11 cellular contexts compared by ENCODE assay signal in the genomic region with DNA sequence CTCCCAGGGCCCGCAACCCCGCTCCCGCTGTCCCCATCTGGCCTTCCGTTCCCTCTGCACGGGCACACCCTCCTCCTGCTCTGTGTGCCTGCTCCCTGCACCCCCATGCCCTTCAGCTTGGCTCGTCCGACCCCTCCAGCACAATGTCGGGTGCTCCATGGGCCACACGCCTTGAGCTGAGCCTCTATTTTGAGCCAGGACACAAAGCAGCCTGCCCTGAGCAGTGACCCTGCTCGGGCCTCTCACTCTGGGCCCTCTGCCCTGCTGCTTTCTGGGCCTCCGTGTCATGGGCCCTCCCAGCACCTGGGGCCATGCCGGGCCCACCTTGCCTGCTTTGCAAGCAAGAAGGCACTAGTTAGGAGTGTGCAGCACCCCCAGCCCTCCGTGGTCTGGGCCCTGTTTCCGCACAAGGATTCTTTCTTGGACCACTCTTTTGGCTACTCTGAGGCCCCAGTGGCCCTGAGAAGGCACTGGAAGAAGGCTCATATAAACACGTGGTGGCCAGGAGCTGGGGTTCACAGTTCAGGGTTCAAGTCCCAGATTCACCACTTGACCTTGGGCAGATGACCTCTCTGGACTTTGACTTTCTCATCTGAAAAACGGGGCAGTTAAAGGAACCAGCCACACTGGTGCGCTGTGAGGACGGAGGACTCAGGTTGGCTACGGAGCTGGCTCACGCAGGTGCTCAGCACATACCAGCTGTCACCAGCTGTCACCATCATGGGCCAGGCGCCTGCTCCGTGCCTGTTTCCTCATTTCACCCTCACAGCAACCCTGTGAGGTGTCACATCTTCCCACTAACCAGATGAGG.
A peak's percentile ranks its signal among the peaks of the same experiment; 100 is the strongest.
DNase-seq lines count a peak whose midpoint lies in the region; ATAC-seq and TF ChIP-seq lines count a peak whose summit lies in the region.
"Had no signal": no experiment of that assay in that cellular context is flagged by ENCODE, and none has a peak within 500 bp of the region (broad histone marks: within the 10 kb centered on the region; RNA-seq: fewer than 3 reads in every experiment).

No MANE protein-coding gene starts in this region.

- CTCF ChIA-PET in activated B cell treated with CpG ODN at 0.5 μM for 24 hours (lab: Charles Lee), result interaction anchor here (1.0 to 3.1 kb wide), 3 partner anchors 122 to 169 kb away, joined by 3 to 16 read pairs (median 12); no protein-coding TSS in a partner anchor

- H3K36me3 Mint-ChIP-seq in activated B cell treated with CpG ODN at 0.5 μM for 24 hours (ENCODE audit: low read depth), result no peaks in the 10 kb centered on the region
- no peaks in the 10 kb centered on the region for H3K36me3 Mint-ChIP-seq in stimulated activated naive B cell treated with anti-CD40 and anti-IgM and Interleukin-4, amounts not matched to agents 10 μg/mL and 1 μg/mL and 100 μg/mL, for 72 hours
- H3K36me3 Mint-ChIP-seq in activated T-cell treated with anti-CD3 and anti-CD28 coated beads, Interleukin-2, amount 50 U/mL, for 24 hours (ENCODE audit: low read depth), result no peaks in the 10 kb centered on the region

- ATAC-seq in HG03196 (IDR thresholded peaks at IDR 0.05; ENCODE audit: unreplicated experiment) (peak; percentile 48), activated B cell treated with CpG ODN at 0.5 μM for 24 hours (ENCODE audit: low read depth) (peak; percentile 88)
- peak; percentile 94 to 95 for ATAC-seq in stimulated activated naive B cell treated with anti-CD40 and anti-IgM and Interleukin-4, amounts not matched to agents 10 μg/mL and 1 μg/mL and 100 μg/mL, for 72 hours (replicated peaks)
- ATAC-seq: esophagus mucosa had no signal

- DNase-seq in NCI-H1092 treated with DMSO at 0.1 percent for 48 hours (lab: John Stamatoyannopoulos, UW) (peak; percentile 48), NCI-H1092 (lab: John Stamatoyannopoulos, UW) (no peak), activated B cell treated with CpG ODN at 0.5 μM for 24 hours (no peak), DMS114 treated with DMSO at 0.1 percent for 48 hours (lab: John Stamatoyannopoulos, UW; ENCODE audit: unreplicated experiment) (no peak), A172 (ENCODE audit: low spot score) (no peak)
- peak; percentile 40 for DNase-seq in stimulated activated naive B cell treated with anti-CD40 and anti-IgM and Interleukin-4, amounts not matched to agents 10 μg/mL and 1 μg/mL and 100 μg/mL, for 72 hours
- no peak for DNase-seq in activated T-cell treated with anti-CD3 and anti-CD28 coated beads, Interleukin-2, amount 50 U/mL, for 24 hours
- DNase-seq: activated naive CD4-positive, alpha-beta T cell treated with anti-CD3 and anti-CD28 coated beads for 36 hours had no signal

- intact Hi-C loops in activated B cell treated with CpG ODN at 0.5 μM for 24 hours (cut with micrococcal nuclease), result no loop called here

- H3K4me3 Mint-ChIP-seq in activated B cell treated with CpG ODN at 0.5 μM for 24 hours, result no peak overlapping the region
- H3K4me3 Mint-ChIP-seq in stimulated activated naive B cell treated with anti-CD40 and anti-IgM and Interleukin-4, amounts not matched to agents 10 μg/mL and 1 μg/mL and 100 μg/mL, for 72 hours, result no peak overlapping the region
- H3K4me3 Mint-ChIP-seq in activated T-cell treated with anti-CD3 and anti-CD28 coated beads, Interleukin-2, amount 50 U/mL, for 24 hours, result no peak overlapping the region
- H3K4me3 Mint-ChIP-seq: activated naive CD4-positive, alpha-beta T cell treated with anti-CD3 and anti-CD28 coated beads for 36 hours; T-helper 1 cell treated with Interleukin-12 subunit alpha and Interleukin-12 subunit beta and Interleukin-4 antibody, amounts not matched to agents 30 μg/mL and 1 μg/mL, for 36 hours had no signal

- H3K9me3 Mint-ChIP-seq in activated B cell treated with CpG ODN at 0.5 μM for 24 hours, result no peaks in the 10 kb centered on the region
- H3K9me3 Mint-ChIP-seq in stimulated activated naive B cell treated with anti-CD40 and anti-IgM and Interleukin-4, amounts not matched to agents 10 μg/mL and 1 μg/mL and 100 μg/mL, for 72 hours, result no peaks in the 10 kb centered on the region
- no peaks in the 10 kb centered on the region for H3K9me3 Mint-ChIP-seq in activated T-cell treated with anti-CD3 and anti-CD28 coated beads, Interleukin-2, amount 50 U/mL, for 24 hours
- H3K9me3 Mint-ChIP-seq: activated naive CD4-positive, alpha-beta T cell treated with anti-CD3 and anti-CD28 coated beads for 36 hours; T-helper 1 cell treated with Interleukin-12 subunit alpha and Interleukin-12 subunit beta and Interleukin-4 antibody, amounts not matched to agents 30 μg/mL and 1 μg/mL, for 36 hours had no signal

- peaks cover 25% of the 10 kb centered on the region for H3K4me1 Mint-ChIP-seq in activated B cell treated with CpG ODN at 0.5 μM for 24 hours
- H3K4me1 Mint-ChIP-seq in stimulated activated naive B cell treated with anti-CD40 and anti-IgM and Interleukin-4, amounts not matched to agents 10 μg/mL and 1 μg/mL and 100 μg/mL, for 72 hours, result peaks cover 20 to 26% of the 10 kb centered on the region in 2 donors
- peaks cover 35% of the 10 kb centered on the region for H3K4me1 Mint-ChIP-seq in activated T-cell treated with anti-CD3 and anti-CD28 coated beads, Interleukin-2, amount 50 U/mL, for 24 hours (ENCODE audit: low read depth)

- no peak overlapping the region for H3K27ac Mint-ChIP-seq in activated B cell treated with CpG ODN at 0.5 μM for 24 hours
- H3K27ac Mint-ChIP-seq in stimulated activated naive B cell treated with anti-CD40 and anti-IgM and Interleukin-4, amounts not matched to agents 10 μg/mL and 1 μg/mL and 100 μg/mL, for 72 hours, result no peak overlapping the region
- H3K27ac Mint-ChIP-seq in activated T-cell treated with anti-CD3 and anti-CD28 coated beads, Interleukin-2, amount 50 U/mL, for 24 hours, result no peak overlapping the region
- H3K27ac Mint-ChIP-seq: activated naive CD4-positive, alpha-beta T cell treated with anti-CD3 and anti-CD28 coated beads for 36 hours; T-helper 1 cell treated with Interleukin-12 subunit alpha and Interleukin-12 subunit beta and Interleukin-4 antibody, amounts not matched to agents 30 μg/mL and 1 μg/mL, for 36 hours had no signal

- no peak for TF ChIP-seq CTCF in activated B cell treated with CpG ODN at 0.5 μM for 24 hours (IDR thresholded peaks at IDR 0.05)

- POLR2A ChIA-PET in activated B cell treated with CpG ODN at 0.5 μM for 24 hours (lab: Charles Lee), result no interaction called here

- peaks cover 9% of the 10 kb centered on the region for H3K27me3 Mint-ChIP-seq in activated B cell treated with CpG ODN at 0.5 μM for 24 hours
- H3K27me3 Mint-ChIP-seq in stimulated activated naive B cell treated with anti-CD40 and anti-IgM and Interleukin-4, amounts not matched to agents 10 μg/mL and 1 μg/mL and 100 μg/mL, for 72 hours, result peaks cover 6 to 26% of the 10 kb centered on the region in 2 donors
- no peaks in the 10 kb centered on the region for H3K27me3 Mint-ChIP-seq in activated T-cell treated with anti-CD3 and anti-CD28 coated beads, Interleukin-2, amount 50 U/mL, for 24 hours

Comparison
In these comparisons a context has a peak if more than half of its experiments do, and no peak if none do; other contexts are left out.
1. DNase-seq: peak in NCI-H1092 treated with DMSO at 0.1 percent for 48 hours (single experiment) and stimulated activated naive B cell treated with anti-CD40 and anti-IgM and Interleukin-4, amounts not matched to agents 10 μg/mL and 1 μg/mL and 100 μg/mL, for 72 hours (single experiment); none in NCI-H1092 (single experiment), activated B cell treated with CpG ODN at 0.5 μM for 24 hours (single experiment), DMS114 treated with DMSO at 0.1 percent for 48 hours (single experiment), A172 (single experiment) and activated T-cell treated with anti-CD3 and anti-CD28 coated beads, Interleukin-2, amount 50 U/mL, for 24 hours (single experiment).
2. Peak in every context shown above with its lines, with median percentiles within 50 percentile points of each other: ATAC-seq.